In genomic region chr1:66336641-66336991, GRCh38 we compare ENCODE assay signal across 10 cellular contexts.
DNase-seq lines count a peak whose midpoint lies in the region; TF ChIP-seq lines count a peak whose summit lies in the region.
"Had no signal": no experiment of that assay in that cellular context is flagged by ENCODE, and none has a peak within 500 bp of the region (broad histone marks: within the 10 kb centered on the region; RNA-seq: fewer than 3 reads in every experiment).

No MANE protein-coding gene starts in this region.

- H3K36me3 Mint-ChIP-seq in HFFc6 (ENCODE audit: low read depth) (peaks cover 69% of the 10 kb centered on the region), neural crest cell (ENCODE audit: low read depth) (peaks cover 6% of the 10 kb centered on the region)

- H4K20me1 ChIP-seq in BLaER1 treated with 17β-estradiol and CSF1 and Interleukin-3, amounts not matched to agents 10 nM and 100 nM: peaks cover 0 to 7% (median 0%) of the 10 kb centered on the region in 11 experiments; a peak in 1 of 22 replicates

- intact Hi-C loops in breast epithelium (cut with DNase I; ENCODE audit: low total_unique reads): no loop called here

- peaks cover 69% of the 10 kb centered on the region for H3K4me1 Mint-ChIP-seq in HFFc6 (ENCODE audit: low read depth)
- peaks cover 80% of the 10 kb centered on the region for H3K4me1 Mint-ChIP-seq in neural crest cell

- no peaks in the 10 kb centered on the region for H3K9me3 Mint-ChIP-seq in HFFc6
- no peaks in the 10 kb centered on the region for H3K9me3 Mint-ChIP-seq in neural crest cell

- no peak for TF ChIP-seq CTCF in HFFc6 (IDR thresholded peaks at IDR 0.05)
- no peak for TF ChIP-seq CTCF in breast epithelium (IDR thresholded peaks at IDR 0.05)
- no peak for TF ChIP-seq CTCF in neural crest cell (conservative IDR thresholded peaks at IDR 0.05)

- H3K27me3 Mint-ChIP-seq in HFFc6 (ENCODE audit: insufficient read depth) (peaks cover 6% of the 10 kb centered on the region), neural crest cell (ENCODE audit: low read depth) (no peaks in the 10 kb centered on the region)

- peak overlapping the region; percentile 100 for H3K4me3 Mint-ChIP-seq in HFFc6
- H3K4me3 Mint-ChIP-seq in neural crest cell: peak overlapping the region; percentile 83

- H3K27ac ChIP-seq in BLaER1 treated with 17β-estradiol and CSF1 and Interleukin-3, amounts not matched to agents 10 nM and 100 nM: peak overlapping the region; percentile 72 to 94 (median 88)
- H3K27ac ChIP-seq in breast epithelium: peak overlapping the region; percentile 87 to 92

- peaks cover 66 to 90% (median 75%) of the 10 kb centered on the region in 10 experiments for H3K4me1 ChIP-seq in BLaER1 treated with 17β-estradiol and CSF1 and Interleukin-3, amounts not matched to agents 10 nM and 100 nM
- no peaks in the 10 kb centered on the region for H3K4me1 ChIP-seq in breast epithelium

- H3K9me3 ChIP-seq in BLaER1 treated with 17β-estradiol and CSF1 and Interleukin-3, amounts not matched to agents 10 nM and 100 nM (replicated peaks in 1 of 11): peaks cover 0 to 9% (median 3%) of the 10 kb centered on the region in 11 experiments; a peak in 7 of 22 replicates
- no peaks in the 10 kb centered on the region for H3K9me3 ChIP-seq in breast epithelium

- H3K27ac Mint-ChIP-seq in HFFc6: peak overlapping the region; percentile 93
- H3K27ac Mint-ChIP-seq in neural crest cell (ENCODE audit: unreplicated experiment): peak overlapping the region; percentile 97

- H3K4me2 ChIP-seq in BLaER1 treated with 17β-estradiol and CSF1 and Interleukin-3, amounts not matched to agents 10 nM and 100 nM: peak overlapping the region; percentile 65 to 91 (median 84)

- H3K27me3 ChIP-seq in BLaER1 treated with 17β-estradiol and CSF1 and Interleukin-3, amounts not matched to agents 10 nM and 100 nM: peaks cover 0 to 28% (median 25%) of the 10 kb centered on the region in 11 experiments; a peak in 16 of 22 replicates
- no peaks in the 10 kb centered on the region for H3K27me3 ChIP-seq in breast epithelium

- DNase-seq in HFFc6: no peak
- no peak for DNase-seq in breast epithelium (ENCODE audit: low spot score in 2 of 2)
- DNase-seq in neural crest cell (ENCODE audit: low read depth, low spot score): no peak
- no peak for DNase-seq in activated CD8-positive, alpha-beta memory T cell treated with anti-CD3 and anti-CD28 coated beads for 24 hours
- DNase-seq in stimulated activated CD4-positive, alpha-beta T cell treated with anti-CD3 and anti-CD28 coated beads, Interleukin-2, amount 100 ng/mL, for 24 hours: no peak
- no peak for DNase-seq in NCI-H146 treated with DMSO at 0.1 percent for 48 hours (lab: John Stamatoyannopoulos, UW; ENCODE audit: unreplicated experiment)
- no peak for DNase-seq in epidermal melanocyte (ENCODE audit: insufficient read length, low spot score)
- DNase-seq: DND-41, NCI-H524 had no signal

- H3K36me3 ChIP-seq in BLaER1 treated with 17β-estradiol and CSF1 and Interleukin-3, amounts not matched to agents 10 nM and 100 nM: peaks cover 0 to 14% (median 0%) of the 10 kb centered on the region in 11 experiments; a peak in 3 of 22 replicates
- H3K36me3 ChIP-seq in breast epithelium: no peaks in the 10 kb centered on the region

- no peak for TF ChIP-seq POLR2A in breast epithelium (IDR thresholded peaks at IDR 0.05)

- peak overlapping the region in 9 of 10 experiments; percentile 10 to 73 (median 35); a peak in 16 of 20 replicates for H3K4me3 ChIP-seq in BLaER1 treated with 17β-estradiol and CSF1 and Interleukin-3, amounts not matched to agents 10 nM and 100 nM
- H3K4me3 ChIP-seq in breast epithelium: peak overlapping the region in 1 of 3 donors; percentile 69

- peak overlapping the region; percentile 16 to 85 (median 73); a peak in 20 of 22 replicates for H3K9ac ChIP-seq in BLaER1 treated with 17β-estradiol and CSF1 and Interleukin-3, amounts not matched to agents 10 nM and 100 nM
